In the genomic region with DNA sequence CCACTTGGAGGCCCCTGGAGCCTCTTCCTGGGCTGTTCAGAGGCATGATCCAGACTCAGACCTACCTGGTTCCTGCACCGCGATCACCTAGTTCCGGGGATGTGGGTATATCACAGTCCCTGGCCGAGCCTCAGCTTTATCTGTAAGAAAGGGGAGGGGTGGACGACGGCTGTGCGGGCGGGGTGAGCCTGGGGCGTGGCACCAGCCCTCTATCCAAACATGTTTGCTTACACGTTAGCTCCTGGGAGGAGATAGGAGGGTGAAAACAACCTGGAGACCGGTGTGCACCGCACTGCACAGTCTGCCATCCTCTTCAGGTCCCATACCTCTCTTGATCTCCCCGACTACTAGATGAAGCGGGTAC, we compare ENCODE assay signal across 8 cellular contexts. TPM values are rescaled to one million over a fixed set of nuclear protein-coding genes. Genes with fewer than 3 reads are reported as not detected.
A peak's percentile ranks its signal among the peaks of the same experiment; 100 is the strongest.
DNase-seq lines count a peak whose midpoint lies in the region; ATAC-seq and TF ChIP-seq lines count a peak whose summit lies in the region.

No MANE protein-coding gene starts in this region.

- no peaks in the 10 kb centered on the region for H3K9me3 ChIP-seq in BE2C
- no peaks in the 10 kb centered on the region for H3K9me3 ChIP-seq in naive thymus-derived CD4-positive, alpha-beta T cell (ENCODE audit: control insufficient read depth in 2 of 3, low read length in 3 of 3)

- POLR2A ChIA-PET in naive thymus-derived CD4-positive, alpha-beta T cell (lab: Charles Lee) = no interaction called here

- peak overlapping the region; percentile 68 for H3K4me3 Mint-ChIP-seq in dendritic cell treated with granulocyte-macrophage colony-stimulating factor and Interleukin-4, amounts not matched to agents 40 ng/mL and 50 ng/mL, for 4 days
- peak overlapping the region; percentile 49 to 85 (median 72) for H3K4me3 Mint-ChIP-seq in naive thymus-derived CD4-positive, alpha-beta T cell

- no peaks in the 10 kb centered on the region for H3K9me3 Mint-ChIP-seq in dendritic cell treated with granulocyte-macrophage colony-stimulating factor and Interleukin-4, amounts not matched to agents 40 ng/mL and 50 ng/mL, for 4 days
- H3K9me3 Mint-ChIP-seq in naive thymus-derived CD4-positive, alpha-beta T cell = peaks cover 0 to 2% (median 0%) of the 10 kb centered on the region in 11 donors

- peaks cover 31% of the 10 kb centered on the region for H3K4me1 Mint-ChIP-seq in dendritic cell treated with granulocyte-macrophage colony-stimulating factor and Interleukin-4, amounts not matched to agents 40 ng/mL and 50 ng/mL, for 4 days (ENCODE audit: low read depth)
- H3K4me1 Mint-ChIP-seq in naive thymus-derived CD4-positive, alpha-beta T cell = peaks cover 0 to 21% (median 10%) of the 10 kb centered on the region in 7 donors

- CTCF ChIA-PET in naive thymus-derived CD4-positive, alpha-beta T cell (lab: Charles Lee) = interaction anchor here (1.0 kb wide), 1 partner anchor 70 kb away, joined by 5 read pairs; no protein-coding TSS in a partner anchor

- intact Hi-C loops in dendritic cell treated with granulocyte-macrophage colony-stimulating factor and Interleukin-4, amounts not matched to agents 40 ng/mL and 50 ng/mL, for 4 days (cut with micrococcal nuclease) = no loop called here
- intact Hi-C loops in naive thymus-derived CD4-positive, alpha-beta T cell (cut with micrococcal nuclease) = loop anchor here (2.0 kb wide), 3 partner anchors 16 to 192 kb away; no protein-coding TSS in a partner anchor

- H3K36me3 ChIP-seq in BE2C = no peaks in the 10 kb centered on the region; the same call in 1 of the 2 replicates
- H3K36me3 ChIP-seq in naive thymus-derived CD4-positive, alpha-beta T cell (ENCODE audit: control insufficient read depth in 2 of 3, insufficient read depth in 3 of 3, low read length in 3 of 3) = no peaks in the 10 kb centered on the region

- peak overlapping the region; percentile 77 for H3K27ac Mint-ChIP-seq in dendritic cell treated with granulocyte-macrophage colony-stimulating factor and Interleukin-4, amounts not matched to agents 40 ng/mL and 50 ng/mL, for 4 days
- peak overlapping the region in 8 of 9 donors; percentile 28 to 74 (median 54) for H3K27ac Mint-ChIP-seq in naive thymus-derived CD4-positive, alpha-beta T cell

- DNase-seq in BE2C (no peak), NCI-H526 treated with DMSO at 0.1 percent for 48 hours (lab: John Stamatoyannopoulos, UW) (peak; percentile 19), mesenteric fat pad (ENCODE audit: low spot score) (no peak)
- peak in 5 of 9 donors; percentile 21 to 34 (median 24) for DNase-seq in naive thymus-derived CD4-positive, alpha-beta T cell

- TF ChIP-seq CTCF in BE2C (IDR thresholded peaks at IDR 0.05; ENCODE audit: low read depth, low read length) = no peak

- peaks cover 8% of the 10 kb centered on the region for H3K27me3 Mint-ChIP-seq in dendritic cell treated with granulocyte-macrophage colony-stimulating factor and Interleukin-4, amounts not matched to agents 40 ng/mL and 50 ng/mL, for 4 days
- H3K27me3 Mint-ChIP-seq in naive thymus-derived CD4-positive, alpha-beta T cell = no peaks in the 10 kb centered on the region

- no peak overlapping the region for H3K27ac ChIP-seq in naive thymus-derived CD4-positive, alpha-beta T cell (ENCODE audit: low read depth, low read length)

- no peak for ATAC-seq in naive thymus-derived CD4-positive, alpha-beta T cell
- ATAC-seq in GM19023 (IDR thresholded peaks at IDR 0.05; ENCODE audit: unreplicated experiment) (no peak), GM21447 (IDR thresholded peaks at IDR 0.05; ENCODE audit: unreplicated experiment) (no peak), HG02981 (IDR thresholded peaks at IDR 0.05; ENCODE audit: unreplicated experiment) (no peak)

- no peaks in the 10 kb centered on the region for H3K27me3 ChIP-seq in BE2C
- no peaks in the 10 kb centered on the region for H3K27me3 ChIP-seq in naive thymus-derived CD4-positive, alpha-beta T cell (ENCODE audit: control insufficient read depth in 2 of 2, insufficient read depth in 2 of 2, low read length in 2 of 2)

- H3K36me3 Mint-ChIP-seq in dendritic cell treated with granulocyte-macrophage colony-stimulating factor and Interleukin-4, amounts not matched to agents 40 ng/mL and 50 ng/mL, for 4 days (ENCODE audit: low read depth) = peaks cover 28% of the 10 kb centered on the region
- H3K36me3 Mint-ChIP-seq in naive thymus-derived CD4-positive, alpha-beta T cell = peaks cover 0 to 4% (median 0%) of the 10 kb centered on the region in 5 donors

- H3K4me1 ChIP-seq in BE2C = peaks cover 6% of the 10 kb centered on the region
- H3K4me1 ChIP-seq in naive thymus-derived CD4-positive, alpha-beta T cell (ENCODE audit: control insufficient read depth in 2 of 2, insufficient read depth in 2 of 2, low read length in 2 of 2) = peaks cover 4 to 14% of the 10 kb centered on the region in 2 donors

- peak overlapping the region; percentile 61 for H3K4me3 ChIP-seq in BE2C (ENCODE audit: low read depth, low read length)
- H3K4me3 ChIP-seq in naive thymus-derived CD4-positive, alpha-beta T cell (ENCODE audit: low read length) = no peak overlapping the region

RNA-seq across cellular contexts. Expression of a gene that starts 1.2 kb away (rescaled TPM):
- 12.5 TPM for polyA plus RNA-seq in BE2C (2012; ENCODE audit: insufficient read depth, insufficient read length, low read depth)
- total RNA-seq in naive thymus-derived CD4-positive, alpha-beta T cell = 1 to 10 TPM; 1.1 to 8.1 (median 2.2) TPM
- polyA plus RNA-seq in naive thymus-derived CD4-positive, alpha-beta T cell = under 1 TPM; 0.26 to 0.72 TPM
- 26.0 TPM for total RNA-seq in mesenteric fat pad

Comparison
In these comparisons a context has a peak if more than half of its experiments do, and no peak if none do; other contexts are left out.
1. DNase-seq: peak in NCI-H526 treated with DMSO at 0.1 percent for 48 hours (single experiment) and naive thymus-derived CD4-positive, alpha-beta T cell (5 of 9); none in BE2C (single experiment) and mesenteric fat pad (single experiment).